ENCODE assay signal across 17 cellular contexts in the genomic region with DNA sequence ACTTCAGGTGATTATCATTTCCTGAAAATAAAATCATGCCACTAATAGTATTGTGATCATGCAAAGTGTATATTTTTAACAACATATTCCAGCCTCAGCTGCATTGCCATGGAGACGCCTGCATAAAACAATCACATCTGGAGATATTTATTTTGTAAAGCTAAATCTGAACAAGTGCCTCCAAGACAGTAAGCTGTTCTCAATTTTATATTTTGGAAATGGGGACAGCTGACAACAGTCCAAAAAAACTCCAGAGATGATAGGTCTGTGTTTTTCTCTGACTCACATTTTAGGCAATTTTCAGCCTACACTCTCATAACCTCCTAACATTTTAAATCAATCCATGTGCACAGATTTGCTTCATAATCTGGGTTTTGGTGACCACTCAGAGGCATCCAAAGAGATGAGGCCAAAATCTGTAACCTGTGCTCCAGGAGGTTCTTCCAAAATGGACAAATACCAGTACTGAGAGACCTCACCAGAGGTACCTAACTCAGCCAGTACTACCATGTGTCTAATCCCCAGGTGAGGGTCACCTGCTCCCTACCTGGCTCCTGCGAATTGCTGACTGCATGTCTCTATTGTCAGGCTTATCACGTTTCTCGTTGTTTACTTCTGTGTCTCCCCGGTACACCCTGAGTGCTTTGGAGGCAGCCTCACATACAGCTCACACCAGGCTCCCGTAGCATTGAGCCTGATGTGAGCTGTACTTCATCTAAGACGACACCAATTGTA.
A peak's percentile ranks its signal among the peaks of the same experiment; 100 is the strongest.
DNase-seq lines count a peak whose midpoint lies in the region; ATAC-seq, FAIRE-seq and TF ChIP-seq lines count a peak whose summit lies in the region.
"Had no signal": no experiment of that assay in that cellular context is flagged by ENCODE, and none has a peak within 500 bp of the region (broad histone marks: within the 10 kb centered on the region; RNA-seq: fewer than 3 reads in every experiment).

No MANE protein-coding gene starts in this region.

- ATAC-seq in heart right ventricle (peak in 7 of 8 donors; percentile 11 to 52 (median 36)), GM19455 (IDR thresholded peaks at IDR 0.05; ENCODE audit: unreplicated experiment) (no peak)

- H3K27ac Mint-ChIP-seq in astrocyte (ENCODE audit: unreplicated experiment) = peak overlapping the region; percentile 69
- H3K27ac Mint-ChIP-seq: activated CD4-positive, alpha-beta memory T cell treated with anti-CD3 and anti-CD28 coated beads for 36 hours; CD14-positive monocyte had no signal

- peaks cover 74% of the 10 kb centered on the region for H3K79me2 ChIP-seq in astrocyte (ENCODE audit: insufficient read depth, low read length)

- H3K36me3 ChIP-seq in astrocyte (ENCODE audit: insufficient read depth, low read length) = peaks cover 20% of the 10 kb centered on the region
- peaks cover 0 to 40% (median 0%) of the 10 kb centered on the region in 9 donors for H3K36me3 ChIP-seq in heart right ventricle
- peaks cover 0 to 2% (median 0%) of the 10 kb centered on the region in 3 donors for H3K36me3 ChIP-seq in skeletal muscle tissue (ENCODE audit: control insufficient read depth in 3 of 3, insufficient read depth in 3 of 3, low read length in 3 of 3)

- H3K27ac ChIP-seq in astrocyte (ENCODE audit: low read depth, low read length) (no peak overlapping the region), heart right ventricle (peak overlapping the region; percentile 9 to 89 (median 71)), skeletal muscle tissue (ENCODE audit: low read depth, low read length) (peak overlapping the region; percentile 42)

- 46 to 51% methylated on average over 7 of the region's 7 CpGs for WGBS in heart right ventricle, 2 donors

- no peaks in the 10 kb centered on the region for H3K9me3 Mint-ChIP-seq in astrocyte (ENCODE audit: unreplicated experiment)
- H3K9me3 Mint-ChIP-seq: activated CD4-positive, alpha-beta memory T cell treated with anti-CD3 and anti-CD28 coated beads for 36 hours; CD14-positive monocyte had no signal

- FAIRE-seq in astrocyte (lab: Jason Lieb, UNC) = peak; percentile 45
- FAIRE-seq: bronchial epithelial cell had no signal

- no peak overlapping the region for H3K4me3 ChIP-seq in astrocyte (ENCODE audit: insufficient read depth, low read depth, low read length)
- no peak overlapping the region for H3K4me3 ChIP-seq in heart right ventricle
- H3K4me3 ChIP-seq in skeletal muscle tissue (ENCODE audit: low read length in 3 of 3) = no peak overlapping the region

- H3K9ac ChIP-seq in astrocyte (ENCODE audit: low read length) (no peak overlapping the region), skeletal muscle tissue (ENCODE audit: low read depth in 1 of 3, low read length in 3 of 3) (peak overlapping the region in 2 of 3 donors; percentile 24 to 34)

- H3K27me3 Mint-ChIP-seq in astrocyte (ENCODE audit: low read depth, unreplicated experiment) = no peaks in the 10 kb centered on the region

- peak; percentile 73 for DNase-seq in EH (ENCODE audit: low read depth)
- no peak for DNase-seq in astrocyte (ENCODE audit: low read depth)
- peak in 1 of 2 donors; percentile 59 for DNase-seq in heart right ventricle
- DNase-seq in stimulated activated naive CD4-positive, alpha-beta T cell (lab: John Stamatoyannopoulos, UW) = no peak
- DNase-seq in stimulated activated CD4-positive, alpha-beta T cell treated with anti-CD3 and anti-CD28 coated beads, Interleukin-1b, Interleukin-23, amount 100 ng/mL, for 48 hours = no peak
- DNase-seq in NCI-H1417 (lab: John Stamatoyannopoulos, UW) = no peak
- DNase-seq: activated CD4-positive, alpha-beta memory T cell treated with anti-CD3 and anti-CD28 coated beads for 36 hours; activated gamma-delta T cell; EL; NCI-H1436 treated with DMSO at 0.1 percent for 48 hours; NCI-H524 treated with DMSO at 0.1 percent for 48 hours; RPMI8226; stimulated activated CD8-positive, alpha-beta memory T cell treated with anti-CD3 and anti-CD28 coated beads, Interleukin-4, amount 100 ng/mL, for 48 hours had no signal

- H4K20me1 ChIP-seq in astrocyte (ENCODE audit: insufficient read depth, low read length) = peaks cover 45% of the 10 kb centered on the region

- H3K4me2 ChIP-seq in astrocyte (ENCODE audit: low read length) = no peak overlapping the region

- no peak overlapping the region for H2AFZ ChIP-seq in astrocyte (ENCODE audit: low read depth, low read length)

- H3K36me3 Mint-ChIP-seq in astrocyte (ENCODE audit: low read depth, unreplicated experiment) = peaks cover 30% of the 10 kb centered on the region
- H3K36me3 Mint-ChIP-seq: activated CD4-positive, alpha-beta memory T cell treated with anti-CD3 and anti-CD28 coated beads for 36 hours; CD14-positive monocyte had no signal

- intact Hi-C loops in heart right ventricle (cut with DNase I) = loop anchor here in 2 of 10 donors (5.0 to 10.0 kb wide), 2 partner anchors 61 to 63 kb away; partner anchors contain the start of genes COL4A1 (in 2 of the 2) and COL4A2 (in 2 of the 2)

- no peak overlapping the region for H3K4me3 Mint-ChIP-seq in astrocyte (ENCODE audit: unreplicated experiment)
- H3K4me3 Mint-ChIP-seq: activated CD4-positive, alpha-beta memory T cell treated with anti-CD3 and anti-CD28 coated beads for 36 hours; CD14-positive monocyte had no signal

- H3K27me3 ChIP-seq in astrocyte (ENCODE audit: insufficient read depth, low read length) = no peaks in the 10 kb centered on the region
- H3K27me3 ChIP-seq in heart right ventricle = no peaks in the 10 kb centered on the region
- H3K27me3 ChIP-seq in skeletal muscle tissue (ENCODE audit: control insufficient read depth in 3 of 3, insufficient read depth in 3 of 3, low read length in 3 of 3) = no peaks in the 10 kb centered on the region

- TF ChIP-seq CTCF in astrocyte (IDR thresholded peaks at IDR 0.05; ENCODE audit: insufficient read depth, low read depth, low read length) (no peak), heart right ventricle (IDR thresholded peaks at IDR 0.05) (no peak)

- H3K4me1 Mint-ChIP-seq in astrocyte (ENCODE audit: low read depth, unreplicated experiment) = peaks cover 54% of the 10 kb centered on the region
- H3K4me1 Mint-ChIP-seq: CD14-positive monocyte had no signal

- peaks cover 45% of the 10 kb centered on the region for H3K4me1 ChIP-seq in astrocyte (ENCODE audit: insufficient read depth, low read length)
- peaks cover 31 to 99% (median 89%) of the 10 kb centered on the region in 9 donors for H3K4me1 ChIP-seq in heart right ventricle
- H3K4me1 ChIP-seq in skeletal muscle tissue (ENCODE audit: control insufficient read depth in 3 of 3, insufficient read depth in 3 of 3, low read length in 3 of 3) = peaks cover 20 to 36% (median 33%) of the 10 kb centered on the region in 3 donors

- H3K9me3 ChIP-seq in astrocyte (ENCODE audit: insufficient read depth, low read depth, low read length) (no peaks in the 10 kb centered on the region), heart right ventricle (no peaks in the 10 kb centered on the region), skeletal muscle tissue (ENCODE audit: control insufficient read depth in 3 of 3, low read length in 3 of 3) (no peaks in the 10 kb centered on the region)
